ENCODE assay signal across 9 cellular contexts in genomic region chr17:2213291-2213960, GRCh38.
A peak's percentile ranks its signal among the peaks of the same experiment; 100 is the strongest.
DNase-seq lines count a peak whose midpoint lies in the region; ATAC-seq and TF ChIP-seq lines count a peak whose summit lies in the region.
"Had no signal": no experiment of that assay in that cellular context is flagged by ENCODE, and none has a peak within 500 bp of the region (broad histone marks: within the 10 kb centered on the region; RNA-seq: fewer than 3 reads in every experiment).

No MANE protein-coding gene starts in this region.

- no peak for TF ChIP-seq POLR2A in testis (IDR thresholded peaks at IDR 0.05)

- H3K9me3 ChIP-seq in testis: no peaks in the 10 kb centered on the region

- no peak for ATAC-seq in memory B cell (ENCODE audit: low read depth)
- ATAC-seq in GM18511 (IDR thresholded peaks at IDR 0.05; ENCODE audit: unreplicated experiment): no peak
- ATAC-seq in HG02970 (IDR thresholded peaks at IDR 0.05; ENCODE audit: low FRiP score, unreplicated experiment): no peak

- H3K27ac ChIP-seq in brain microvascular endothelial cell (peak overlapping the region; percentile 98), testis (peak overlapping the region; percentile 71 to 81)

- peaks cover 24% of the 10 kb centered on the region for H3K36me3 Mint-ChIP-seq in T-helper 1 cell treated with Interleukin-12 subunit alpha and Interleukin-12 subunit beta and Interleukin-4 antibody, amounts not matched to agents 30 μg/mL and 1 μg/mL, for 36 hours (ENCODE audit: low read depth)
- peaks cover 8% of the 10 kb centered on the region for H3K36me3 Mint-ChIP-seq in memory B cell

- in situ Hi-C loops in brain microvascular endothelial cell (cut with HindIII; ENCODE audit: low pct_ligation_motif_present, low sequenced_read_pairs): no loop called here

- 31 to 41% methylated on average over 11 of the region's 11 CpGs for WGBS in testis, 2 donors

- H3K4me3 ChIP-seq in brain microvascular endothelial cell (ENCODE audit: low read depth, low read length) (peak overlapping the region; percentile 37), testis (no peak overlapping the region)

- intact Hi-C loops in testis (cut with DNase I; ENCODE audit: low total_unique reads): loop anchor here (2.0 kb wide), 1 partner anchor 31 kb away; no protein-coding TSS in a partner anchor

- H3K9me3 Mint-ChIP-seq in T-helper 1 cell treated with Interleukin-12 subunit alpha and Interleukin-12 subunit beta and Interleukin-4 antibody, amounts not matched to agents 30 μg/mL and 1 μg/mL, for 36 hours: no peaks in the 10 kb centered on the region
- no peaks in the 10 kb centered on the region for H3K9me3 Mint-ChIP-seq in memory B cell

- H3K4me1 Mint-ChIP-seq in T-helper 1 cell treated with Interleukin-12 subunit alpha and Interleukin-12 subunit beta and Interleukin-4 antibody, amounts not matched to agents 30 μg/mL and 1 μg/mL, for 36 hours (ENCODE audit: low read depth): peaks cover 48% of the 10 kb centered on the region
- H3K4me1 Mint-ChIP-seq in memory B cell: peaks cover 10% of the 10 kb centered on the region

- peak overlapping the region; percentile 97 for H3K27ac Mint-ChIP-seq in T-helper 1 cell treated with Interleukin-12 subunit alpha and Interleukin-12 subunit beta and Interleukin-4 antibody, amounts not matched to agents 30 μg/mL and 1 μg/mL, for 36 hours
- peak overlapping the region; percentile 97 for H3K27ac Mint-ChIP-seq in memory B cell

- H3K27me3 ChIP-seq in brain microvascular endothelial cell (replicated peaks) (no peaks in the 10 kb centered on the region), testis (no peaks in the 10 kb centered on the region)

- peaks cover 36% of the 10 kb centered on the region for H3K4me1 ChIP-seq in testis

- DNase-seq in T-helper 1 cell: no peak
- DNase-seq in brain microvascular endothelial cell: no peak
- no peak for DNase-seq in memory B cell (ENCODE audit: low spot score in 2 of 2)
- DNase-seq in testis: peak; percentile 43
- DNase-seq in stimulated activated naive CD4-positive, alpha-beta T cell (lab: John Stamatoyannopoulos, UW): no peak
- DNase-seq: NCI-H1694 treated with DMSO at 0.1 percent for 48 hours had no signal

- H3K36me3 ChIP-seq in brain microvascular endothelial cell (replicated peaks): no peaks in the 10 kb centered on the region
- no peaks in the 10 kb centered on the region for H3K36me3 ChIP-seq in testis (ENCODE audit: low read depth, missing control alignments)

- H3K4me3 Mint-ChIP-seq in T-helper 1 cell treated with Interleukin-12 subunit alpha and Interleukin-12 subunit beta and Interleukin-4 antibody, amounts not matched to agents 30 μg/mL and 1 μg/mL, for 36 hours: peak overlapping the region; percentile 51
- H3K4me3 Mint-ChIP-seq in memory B cell: no peak overlapping the region

- no peaks in the 10 kb centered on the region for H3K27me3 Mint-ChIP-seq in T-helper 1 cell treated with Interleukin-12 subunit alpha and Interleukin-12 subunit beta and Interleukin-4 antibody, amounts not matched to agents 30 μg/mL and 1 μg/mL, for 36 hours (ENCODE audit: low read depth)
- no peaks in the 10 kb centered on the region for H3K27me3 Mint-ChIP-seq in memory B cell

- TF ChIP-seq CTCF in brain microvascular endothelial cell (IDR thresholded peaks at IDR 0.05; ENCODE audit: low read depth, low read length, missing control alignments) (no peak), testis (IDR thresholded peaks at IDR 0.05) (no peak)
